ENCODE assay signal across 18 cellular contexts in the genomic region with DNA sequence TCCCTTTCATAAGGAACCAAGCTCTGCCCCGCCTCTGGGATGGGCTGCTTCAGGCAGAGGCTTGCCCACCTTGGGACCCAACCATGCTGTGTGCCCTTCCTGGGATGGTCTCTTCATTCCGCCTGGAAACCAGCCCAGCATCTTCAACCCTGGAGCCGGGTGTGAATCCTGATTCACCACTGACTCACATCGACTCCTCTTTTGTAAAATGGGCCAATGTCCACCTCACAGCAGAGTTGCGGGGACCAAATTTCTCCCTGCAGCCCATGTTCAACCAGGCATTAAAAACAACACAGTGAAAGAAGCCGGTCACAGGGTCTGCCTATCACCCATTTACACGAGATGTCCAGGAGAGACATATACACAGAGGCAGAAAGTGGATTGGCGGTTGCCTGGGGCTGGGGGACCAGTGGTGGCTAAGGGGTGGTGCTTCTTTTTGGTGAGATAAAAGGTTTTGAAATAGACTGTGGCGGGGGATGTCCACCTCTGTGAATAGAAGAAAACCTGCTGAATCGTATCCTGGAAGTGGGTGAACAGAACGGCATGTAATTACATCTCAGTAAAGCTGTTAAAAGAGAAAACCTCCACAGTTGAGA. TPM values are rescaled to one million over a fixed set of nuclear protein-coding genes. Genes with fewer than 3 reads are reported as not detected.
A peak's percentile ranks its signal among the peaks of the same experiment; 100 is the strongest.
DNase-seq lines count a peak whose midpoint lies in the region; ATAC-seq and TF ChIP-seq lines count a peak whose summit lies in the region.
"Had no signal": no experiment of that assay in that cellular context is flagged by ENCODE, and none has a peak within 500 bp of the region (broad histone marks: within the 10 kb centered on the region; RNA-seq: fewer than 3 reads in every experiment).

No MANE protein-coding gene starts in this region.

- peak overlapping the region in 4 of 5 experiments; percentile 43 to 99 (median 68) for H3K27ac Mint-ChIP-seq in brain
- H3K27ac Mint-ChIP-seq: activated naive CD4-positive, alpha-beta T cell treated with anti-CD3 and anti-CD28 coated beads, Interleukin-2, amount 50 U/mL, for 24 hours; CD8-positive, alpha-beta memory T cell; effector memory CD8-positive, alpha-beta T cell; stimulated activated memory B cell treated with anti-CD40 and anti-IgM and Interleukin-4, amounts not matched to agents 10 μg/mL and 1 μg/mL and 100 μg/mL, for 72 hours had no signal

- H3K27me3 Mint-ChIP-seq in brain: peaks cover 5% of the 10 kb centered on the region
- H3K27me3 Mint-ChIP-seq: activated naive CD4-positive, alpha-beta T cell treated with anti-CD3 and anti-CD28 coated beads, Interleukin-2, amount 50 U/mL, for 24 hours; effector memory CD8-positive, alpha-beta T cell; naive thymus-derived CD4-positive, alpha-beta T cell had no signal

- H3K9me3 Mint-ChIP-seq in brain: no peaks in the 10 kb centered on the region
- H3K9me3 Mint-ChIP-seq: activated naive CD4-positive, alpha-beta T cell treated with anti-CD3 and anti-CD28 coated beads, Interleukin-2, amount 50 U/mL, for 24 hours; activated T-cell treated with anti-CD3 and anti-CD28 coated beads, Interleukin-2, amount 50 U/mL, for 4 hours; CD8-positive, alpha-beta memory T cell; effector memory CD8-positive, alpha-beta T cell; naive thymus-derived CD4-positive, alpha-beta T cell; stimulated activated memory B cell treated with anti-CD40 and anti-IgM and Interleukin-4, amounts not matched to agents 10 μg/mL and 1 μg/mL and 100 μg/mL, for 72 hours had no signal

- H3K36me3 Mint-ChIP-seq in brain: no peaks in the 10 kb centered on the region
- H3K36me3 Mint-ChIP-seq: activated naive CD4-positive, alpha-beta T cell treated with anti-CD3 and anti-CD28 coated beads, Interleukin-2, amount 50 U/mL, for 24 hours; CD8-positive, alpha-beta memory T cell; naive thymus-derived CD4-positive, alpha-beta T cell; stimulated activated memory B cell treated with anti-CD40 and anti-IgM and Interleukin-4, amounts not matched to agents 10 μg/mL and 1 μg/mL and 100 μg/mL, for 72 hours had no signal

- peaks cover 95% of the 10 kb centered on the region for H3K4me1 Mint-ChIP-seq in brain
- H3K4me1 Mint-ChIP-seq: activated naive CD4-positive, alpha-beta T cell treated with anti-CD3 and anti-CD28 coated beads, Interleukin-2, amount 50 U/mL, for 24 hours; CD8-positive, alpha-beta memory T cell; stimulated activated memory B cell treated with anti-CD40 and anti-IgM and Interleukin-4, amounts not matched to agents 10 μg/mL and 1 μg/mL and 100 μg/mL, for 72 hours had no signal

- peak; percentile 43 for DNase-seq in EH (ENCODE audit: low read depth)
- peak; percentile 27 for DNase-seq in NCI-H2227 (lab: John Stamatoyannopoulos, UW; ENCODE audit: unreplicated experiment)
- DNase-seq in kidney tubule cell (ENCODE audit: low spot score): peak; percentile 45
- no peak for DNase-seq in NOMO-1 (lab: John Stamatoyannopoulos, UW; ENCODE audit: unreplicated experiment in 2 of 2)
- DNase-seq in NCI-H446 (lab: John Stamatoyannopoulos, UW): no peak
- no peak for DNase-seq in DMS53 (lab: John Stamatoyannopoulos, UW)
- DNase-seq: activated CD4-positive, alpha-beta T cell treated with anti-CD3 and anti-CD28 coated beads, Interleukin-2, amount 50 U/mL, for 4 hours; activated T-cell treated with anti-CD3 and anti-CD28 coated beads, Interleukin-2, amount 50 U/mL, for 4 hours; CD8-positive, alpha-beta memory T cell; effector memory CD8-positive, alpha-beta T cell; hypothalamus; naive thymus-derived CD4-positive, alpha-beta T cell; Right ventricle myocardium superior; SW 1271 had no signal

- no peak for ATAC-seq in HG02981 (IDR thresholded peaks at IDR 0.05; ENCODE audit: unreplicated experiment)
- ATAC-seq: activated T-cell treated with anti-CD3 and anti-CD28 coated beads, Interleukin-2, amount 50 U/mL, for 4 hours; effector memory CD8-positive, alpha-beta T cell; naive thymus-derived CD4-positive, alpha-beta T cell; stimulated activated memory B cell treated with anti-CD40 and anti-IgM and Interleukin-4, amounts not matched to agents 10 μg/mL and 1 μg/mL and 100 μg/mL, for 72 hours had no signal

- H3K4me3 Mint-ChIP-seq in brain: no peak overlapping the region
- H3K4me3 Mint-ChIP-seq: activated naive CD4-positive, alpha-beta T cell treated with anti-CD3 and anti-CD28 coated beads, Interleukin-2, amount 50 U/mL, for 24 hours; activated T-cell treated with anti-CD3 and anti-CD28 coated beads, Interleukin-2, amount 50 U/mL, for 4 hours; CD8-positive, alpha-beta memory T cell; effector memory CD8-positive, alpha-beta T cell; stimulated activated memory B cell treated with anti-CD40 and anti-IgM and Interleukin-4, amounts not matched to agents 10 μg/mL and 1 μg/mL and 100 μg/mL, for 72 hours had no signal

- no peak for TF ChIP-seq CTCF in brain (conservative IDR thresholded peaks at IDR 0.05)

RNA-seq across cellular contexts. Expression of a gene that starts 6.9 kb away (rescaled TPM):
- 4.4 TPM for polyA plus RNA-seq in brain (ENCODE audit: insufficient read depth, low read depth, low replicate concordance)
- polyA plus RNA-seq: naive thymus-derived CD4-positive, alpha-beta T cell had no signal

RNA-seq across cellular contexts. Expression of a gene that starts 23.8 kb away (rescaled TPM):
- polyA plus RNA-seq in brain (ENCODE audit: insufficient read depth, low read depth, low replicate concordance): not detected
- polyA plus RNA-seq: CD8-positive, alpha-beta memory T cell; naive thymus-derived CD4-positive, alpha-beta T cell had no signal

RNA-seq across cellular contexts. Expression of a gene that starts 32.0 kb away (rescaled TPM):
- 68.0 TPM for polyA plus RNA-seq in brain (ENCODE audit: insufficient read depth, low read depth, low replicate concordance)

Comparison
In these comparisons a context has a peak if more than half of its experiments do, and no peak if none do; other contexts are left out.
1. DNase-seq: peak in EH (single experiment), NCI-H2227 (single experiment) and kidney tubule cell (single experiment); none in NOMO-1 (0 of 2), NCI-H446 (0 of 2) and DMS53 (single experiment).